18 cellular contexts compared by ENCODE assay signal in genomic region chr16:86444274-86445060, GRCh38.
DNase-seq lines count a peak whose midpoint lies in the region; ATAC-seq, FAIRE-seq and TF ChIP-seq lines count a peak whose summit lies in the region.
"Had no signal": no experiment of that assay in that cellular context is flagged by ENCODE, and none has a peak within 500 bp of the region (broad histone marks: within the 10 kb centered on the region; RNA-seq: fewer than 3 reads in every experiment).

No MANE protein-coding gene starts in this region.

- POLR2A ChIA-PET in IMR-90 (lab: Charles Lee; ENCODE audit: unreplicated experiment) = no interaction called here
- POLR2A ChIA-PET in endothelial cell of umbilical vein (lab: Charles Lee) = no interaction called here

- peak overlapping the region in 2 of 3 experiments; percentile 12 to 19 for H3K4me3 Mint-ChIP-seq in nephron
- no peak overlapping the region for H3K4me3 Mint-ChIP-seq in activated naive CD4-positive, alpha-beta T cell treated with anti-CD3 and anti-CD28 coated beads, Interleukin-2, amount 10 ng/mL, durations not matched to agents 7 days and 5 days

- H3K27ac ChIP-seq in IMR-90 (ENCODE audit: insufficient read depth, low read length) (no peak overlapping the region), endothelial cell of umbilical vein (ENCODE audit: insufficient read depth, low read depth, low read length) (no peak overlapping the region)
- H3K27ac ChIP-seq: A549, C4-2B, HL-60 had no signal

- H3K14ac ChIP-seq in IMR-90 (replicated peaks; ENCODE audit: low read depth, low read length) = no peak overlapping the region

- H3K79me1 ChIP-seq in IMR-90 (ENCODE audit: low read depth in 1 of 2, low read length in 2 of 2) = no peaks in the 10 kb centered on the region

- no CpG with 5 or more reads among the region's 21 CpGs for WGBS in IMR-90 (ENCODE audit: extremely low coverage in 2 of 2, insufficient read length in 1 of 2), 2 experiments

- H2BK15ac ChIP-seq in IMR-90 (ENCODE audit: low read depth, low read length) = no peak overlapping the region

- peak overlapping the region in 1 of 3 experiments; percentile 58 for H3K27ac Mint-ChIP-seq in nephron
- H3K27ac Mint-ChIP-seq in activated naive CD4-positive, alpha-beta T cell treated with anti-CD3 and anti-CD28 coated beads, Interleukin-2, amount 10 ng/mL, durations not matched to agents 7 days and 5 days = no peak overlapping the region

- peaks cover 96% of the 10 kb centered on the region for H3K27me3 Mint-ChIP-seq in nephron (ENCODE audit: low read depth)
- H3K27me3 Mint-ChIP-seq in activated naive CD4-positive, alpha-beta T cell treated with anti-CD3 and anti-CD28 coated beads, Interleukin-2, amount 10 ng/mL, durations not matched to agents 7 days and 5 days = peaks cover 18% of the 10 kb centered on the region

- in situ Hi-C loops in IMR-90 (cut with MboI; ENCODE audit: low sequenced_read_pairs) = no loop called here

- H3K4me3 ChIP-seq in IMR-90 (ENCODE audit: insufficient read depth, low read depth, low read length) (no peak overlapping the region), endothelial cell of umbilical vein (replicated peaks in 1 of 3; ENCODE audit: insufficient read depth in 1 of 3, low read depth in 1 of 3, low read length in 3 of 3) (no peak overlapping the region)
- H3K4me3 ChIP-seq: A549 had no signal

- H3K27me3 ChIP-seq in IMR-90 (ENCODE audit: control insufficient read depth, insufficient read depth, low read length) (no peaks in the 10 kb centered on the region), endothelial cell of umbilical vein (ENCODE audit: control insufficient read depth in 2 of 2, insufficient read depth in 2 of 2, low read length in 2 of 2) (peaks cover 9 to 10% of the 10 kb centered on the region in 2 experiments)

- peaks cover 9% of the 10 kb centered on the region for H3K4me1 ChIP-seq in IMR-90 (ENCODE audit: control insufficient read depth, insufficient read depth, low read length)
- peaks cover 6% of the 10 kb centered on the region for H3K4me1 ChIP-seq in endothelial cell of umbilical vein (ENCODE audit: control insufficient read depth, extremely low read depth, insufficient read depth, low read length)
- H3K4me1 ChIP-seq: A549 had no signal

- H3K79me2 ChIP-seq in endothelial cell of umbilical vein (ENCODE audit: control insufficient read depth, insufficient read depth, low read length) = no peaks in the 10 kb centered on the region

- dilution Hi-C loops in IMR-90 (cut with HindIII; ENCODE audit: low sequenced_read_pairs, unreplicated experiment) (no loop called here), endothelial cell of umbilical vein (cut with MboI; ENCODE audit: extremely low pct_ligation_motif_present, low sequenced_read_pairs) (no loop called here)

- no peak for TF ChIP-seq CTCF in IMR-90 (conservative IDR thresholded peaks at IDR 0.05; ENCODE audit: low read depth, low read length)
- TF ChIP-seq CTCF in endothelial cell of umbilical vein (IDR thresholded peaks at IDR 0.05; ENCODE audit: extremely low read depth in 1 of 2, insufficient read depth in 1 of 2, low read depth in 1 of 2, low read length in 2 of 2) = no peak
- TF ChIP-seq CTCF in nephron (IDR thresholded peaks at IDR 0.05; ENCODE audit: unreplicated experiment in 3 of 3) = no peak

- no peak overlapping the region for H2BK20ac ChIP-seq in IMR-90 (ENCODE audit: low read depth, low read length)

- no TSS peak for BruUV-seq in IMR-90 (replicated peaks; lab: Mats Ljungman, UMichigan)
- no TSS peak for BruUV-seq in endothelial cell of umbilical vein (replicated peaks; lab: Mats Ljungman, UMichigan)

- no peak overlapping the region for H4K91ac ChIP-seq in IMR-90 (ENCODE audit: insufficient read depth, low read depth, low read length)

- no peak for TF ChIP-seq RAD21 in IMR-90 (IDR thresholded peaks at IDR 0.05; ENCODE audit: low read length)

- no peaks in the 10 kb centered on the region for H3K36me3 Mint-ChIP-seq in nephron (ENCODE audit: low read depth)
- H3K36me3 Mint-ChIP-seq in activated naive CD4-positive, alpha-beta T cell treated with anti-CD3 and anti-CD28 coated beads, Interleukin-2, amount 10 ng/mL, durations not matched to agents 7 days and 5 days = no peaks in the 10 kb centered on the region

- H3K4ac ChIP-seq in IMR-90 (ENCODE audit: low read depth, low read length) = peak overlapping the region; percentile 18; the same call in 1 of the 2 replicates

- H2BK5ac ChIP-seq in IMR-90 (ENCODE audit: low read depth, low read length, poor library complexity, severe bottlenecking) = no peak overlapping the region

- no peak overlapping the region for H3K9ac ChIP-seq in IMR-90 (ENCODE audit: low read depth, low read length)
- H3K9ac ChIP-seq in endothelial cell of umbilical vein (replicated peaks; ENCODE audit: extremely low read depth, insufficient read depth, low read length) = no peak overlapping the region

- H3K18ac ChIP-seq in IMR-90 (ENCODE audit: low read depth, low read length) = no peak overlapping the region

- intact Hi-C loops in IMR-90 (cut with micrococcal nuclease) = no loop called here
- intact Hi-C loops in endothelial cell of umbilical vein (cut with micrococcal nuclease) = loop anchor here (1.0 kb wide), 1 partner anchor 57 kb away; no protein-coding TSS in a partner anchor

- FAIRE-seq in endothelial cell of umbilical vein (lab: Jason Lieb, UNC) = no peak
- FAIRE-seq: A549 had no signal

- H2AK5ac ChIP-seq in IMR-90 (ENCODE audit: low read depth, low read length) = 0 out of 2 replicates have a peak overlapping the region, but pooled peaks have one; percentile 17

- no peak for ATAC-seq in IMR-90 (ENCODE audit: low read depth)
- no peak for ATAC-seq in GM18517 (IDR thresholded peaks at IDR 0.05; ENCODE audit: unreplicated experiment)
- ATAC-seq: A549 had no signal

- no peak overlapping the region for H3K56ac ChIP-seq in IMR-90 (ENCODE audit: extremely low read depth, insufficient read depth, low read length)

- TF ChIP-seq POLR2A in IMR-90 (IDR thresholded peaks at IDR 0.05; ENCODE audit: low read depth, low read length) (no peak), endothelial cell of umbilical vein (IDR thresholded peaks at IDR 0.05; ENCODE audit: low read depth, low read length) (no peak)

- H4K5ac ChIP-seq in IMR-90 (ENCODE audit: low read depth, low read length) = no peak overlapping the region

- H3K4me2 ChIP-seq in IMR-90 (ENCODE audit: low read depth, low read length) (no peak overlapping the region), endothelial cell of umbilical vein (ENCODE audit: insufficient read depth, low read length) (no peak overlapping the region)
- H3K4me2 ChIP-seq: A549 had no signal

- no peak overlapping the region for H4K8ac ChIP-seq in IMR-90 (ENCODE audit: low read depth in 2 of 2, low read length in 2 of 2)

- no peak overlapping the region for H2BK120ac ChIP-seq in IMR-90 (ENCODE audit: low read depth, low read length)

- H3K23ac ChIP-seq in IMR-90 (ENCODE audit: low read depth, low read length) = no peak overlapping the region

- no peaks in the 10 kb centered on the region for H4K20me1 ChIP-seq in IMR-90 (ENCODE audit: insufficient read depth, low read length)
- no peaks in the 10 kb centered on the region for H4K20me1 ChIP-seq in endothelial cell of umbilical vein (replicated peaks; ENCODE audit: control insufficient read depth, extremely low read depth, insufficient read depth, low read length)

- H3K9me3 Mint-ChIP-seq in nephron = peaks cover under 1% of the 10 kb centered on the region
- no peaks in the 10 kb centered on the region for H3K9me3 Mint-ChIP-seq in activated naive CD4-positive, alpha-beta T cell treated with anti-CD3 and anti-CD28 coated beads, Interleukin-2, amount 10 ng/mL, durations not matched to agents 7 days and 5 days

- H3K36me3 ChIP-seq in IMR-90 (ENCODE audit: control insufficient read depth, insufficient read depth, low read length) (no peaks in the 10 kb centered on the region), endothelial cell of umbilical vein (ENCODE audit: control insufficient read depth in 2 of 2, extremely low read depth in 1 of 2, insufficient read depth in 2 of 2, low read length in 2 of 2) (no peaks in the 10 kb centered on the region)

- DNase-seq in EH (ENCODE audit: low read depth) (peak; percentile 25), IMR-90 (no peak), endothelial cell of umbilical vein (ENCODE audit: low read depth, low spot score) (peak; percentile 55), inferior parietal cortex (ENCODE audit: extremely low spot score) (no peak)
- DNase-seq in activated naive CD4-positive, alpha-beta T cell treated with anti-CD3 and anti-CD28 coated beads, Interleukin-2, amount 10 ng/mL, durations not matched to agents 7 days and 5 days = no peak
- DNase-seq: DMS79 treated with DMSO at 0.1 percent for 48 hours, H7, NCI-H1417, NCI-H187, NCI-H2107, NCI-H510A, NCI-H774, SHP77 treated with DMSO at 0.1 percent for 48 hours had no signal

- H2AFZ ChIP-seq in IMR-90 (replicated peaks; ENCODE audit: low read length, poor library complexity) = peak overlapping the region; percentile 9
- no peak overlapping the region for H2AFZ ChIP-seq in endothelial cell of umbilical vein (ENCODE audit: low read depth, low read length)

- CTCF ChIA-PET in IMR-90 (lab: Yijun Ruan, JAX) = no interaction called here
- CTCF ChIA-PET in endothelial cell of umbilical vein (lab: Charles Lee) = interaction anchor here (1.0 kb wide), 1 partner anchor 192 kb away, joined by 4 read pairs; no protein-coding TSS in a partner anchor
- CTCF ChIA-PET in activated naive CD4-positive, alpha-beta T cell treated with anti-CD3 and anti-CD28 coated beads, Interleukin-2, amount 10 ng/mL, durations not matched to agents 7 days and 5 days (lab: Charles Lee) = no interaction called here

- peaks cover 3% of the 10 kb centered on the region for H3K4me1 Mint-ChIP-seq in nephron
- peaks cover 2% of the 10 kb centered on the region for H3K4me1 Mint-ChIP-seq in activated naive CD4-positive, alpha-beta T cell treated with anti-CD3 and anti-CD28 coated beads, Interleukin-2, amount 10 ng/mL, durations not matched to agents 7 days and 5 days

- no peak overlapping the region for H2AK9ac ChIP-seq in IMR-90 (replicated peaks; ENCODE audit: low read depth, low read length, poor library complexity)

- no peaks in the 10 kb centered on the region for H3K9me3 ChIP-seq in IMR-90 (ENCODE audit: control insufficient read depth, insufficient read depth, low read length)
- H3K9me3 ChIP-seq in endothelial cell of umbilical vein (replicated peaks; ENCODE audit: control insufficient read depth, insufficient read depth, low read length) = no peaks in the 10 kb centered on the region
- H3K9me3 ChIP-seq: A549 had no signal

- H3K9me1 ChIP-seq in IMR-90 (ENCODE audit: insufficient read depth, low read length) (peaks cover 13% of the 10 kb centered on the region), endothelial cell of umbilical vein (replicated peaks; ENCODE audit: control insufficient read depth, extremely low read depth, insufficient read depth, low read length) (no peaks in the 10 kb centered on the region)

TF ChIP-seq in IMR-90, 13 proteins besides CTCF, POLR2A, EP300 and RAD21 (continues in another document):
- TF ChIP-seq RCOR1 (IDR thresholded peaks at IDR 0.05; ENCODE audit: insufficient replicate concordance, low read length) (no peak), CHD1 (IDR thresholded peaks at IDR 0.05; ENCODE audit: low read depth, low read length) (no peak)

TF ChIP-seq in endothelial cell of umbilical vein, 7 proteins besides CTCF, POLR2A, EP300 and RAD21:
- no peak for TF ChIP-seq EZH2 (IDR thresholded peaks at IDR 0.05; ENCODE audit: borderline replicate concordance, low read depth, low read length, severe bottlenecking)

Comparison
In these comparisons a context has a peak if more than half of its experiments do, and no peak if none do; other contexts are left out.
1. DNase-seq: peak in EH (single experiment) and endothelial cell of umbilical vein (single experiment); none in IMR-90 (single experiment), inferior parietal cortex (single experiment) and activated naive CD4-positive, alpha-beta T cell treated with anti-CD3 and anti-CD28 coated beads, Interleukin-2, amount 10 ng/mL, durations not matched to agents 7 days and 5 days (single experiment).